ENCODE assay signal across 8 cellular contexts in genomic region chr4:140154572-140154891, GRCh38. TPM values are rescaled to one million over a fixed set of nuclear protein-coding genes. Genes with fewer than 3 reads are reported as not detected.
DNase-seq lines count a peak whose midpoint lies in the region; ATAC-seq and TF ChIP-seq lines count a peak whose summit lies in the region.

No MANE protein-coding gene starts in this region.

- peak overlapping the region; percentile 88 to 99 (median 94) for H3K27ac ChIP-seq in Peyer's patch
- H3K27ac ChIP-seq in esophagus squamous epithelium: peak overlapping the region; percentile 94 to 99 (median 96)
- peak overlapping the region; percentile 97 for H3K27ac ChIP-seq in psoas muscle

- H3K9me3 ChIP-seq in Peyer's patch (no peaks in the 10 kb centered on the region), esophagus squamous epithelium (no peaks in the 10 kb centered on the region), psoas muscle (no peaks in the 10 kb centered on the region)

- in situ Hi-C loops in G401 (cut with HindIII; ENCODE audit: low sequenced_read_pairs): no loop called here

- H3K36me3 ChIP-seq in Peyer's patch (no peaks in the 10 kb centered on the region), esophagus squamous epithelium (no peaks in the 10 kb centered on the region), psoas muscle (ENCODE audit: insufficient read depth in 1 of 2, low read depth in 1 of 2) (no peaks in the 10 kb centered on the region)

- WGBS in esophagus squamous epithelium, 2 donors: 59 to 71% methylated on average over 3 of the region's 3 CpGs
- 57 to 66% (median 59%) methylated on average over 3 of the region's 3 CpGs for WGBS in psoas muscle, 3 donors

- no peak for TF ChIP-seq CTCF in Peyer's patch (IDR thresholded peaks at IDR 0.05)
- TF ChIP-seq CTCF in esophagus squamous epithelium (IDR thresholded peaks at IDR 0.05): no peak
- no peak for TF ChIP-seq CTCF in psoas muscle (IDR thresholded peaks at IDR 0.05)

- TF ChIP-seq POLR2A in Peyer's patch (IDR thresholded peaks at IDR 0.05): no peak
- TF ChIP-seq POLR2A in esophagus squamous epithelium (IDR thresholded peaks at IDR 0.05): no peak

- intact Hi-C loops in esophagus squamous epithelium (cut with DNase I) (loop anchor here (5.0 kb wide), 2 partner anchors 98 to 102 kb away; no protein-coding TSS in a partner anchor), psoas muscle (cut with DNase I) (loop anchor here (1.0 to 5.0 kb wide), 8 partner anchors 83 to 492 kb away; no protein-coding TSS in a partner anchor)

- DNase-seq in G401 (ENCODE audit: low spot score): peak; percentile 80
- no peak for DNase-seq in Peyer's patch
- DNase-seq in esophagus squamous epithelium (lab: John Stamatoyannopoulos, UW): no peak
- DNase-seq in psoas muscle: no peak
- no peak for DNase-seq in ureter (ENCODE audit: low spot score)
- no peak for DNase-seq in NCI-H1436 (lab: John Stamatoyannopoulos, UW)
- no peak for DNase-seq in NCI-H2171 (lab: John Stamatoyannopoulos, UW)

- H3K4me1 ChIP-seq in Peyer's patch (peaks cover 0 to 12% (median 2%) of the 10 kb centered on the region in 4 donors), esophagus squamous epithelium (peaks cover 0 to 33% (median 7%) of the 10 kb centered on the region in 3 donors), psoas muscle (peaks cover 6% of the 10 kb centered on the region)

- ATAC-seq in psoas muscle (no peak), GM19467 (IDR thresholded peaks at IDR 0.05; ENCODE audit: unreplicated experiment) (no peak)

- H3K4me3 ChIP-seq in Peyer's patch (peak overlapping the region; percentile 52 to 97 (median 69)), esophagus squamous epithelium (peak overlapping the region; percentile 58 to 85 (median 80)), psoas muscle (peak overlapping the region; percentile 80)

- H3K27me3 ChIP-seq in Peyer's patch (no peaks in the 10 kb centered on the region), esophagus squamous epithelium (no peaks in the 10 kb centered on the region), psoas muscle (ENCODE audit: insufficient read depth in 3 of 3, low read length in 2 of 3) (no peaks in the 10 kb centered on the region)

RNA-seq across cellular contexts. Expression of gene MAML3, which starts 0.5 kb away (rescaled TPM):
- total RNA-seq in G401 (2014; rRNA removed; shearing (Covaris generic)): not detected in 2 replicates
- total RNA-seq in Peyer's patch: 10 to 100 TPM in 3 of 4 donors, 1 to 10 TPM in 1; 6.5 to 44.6 (median 22.1) TPM
- 10 to 100 TPM in 2 of 4 donors, 1 to 10 TPM in 2; 6.9 to 14.2 (median 8.9) TPM for total RNA-seq in esophagus squamous epithelium
- 1 to 10 TPM in 3 of 4 donors, under 1 TPM in 1; 0.74 to 2.7 (median 1.4) TPM for total RNA-seq in psoas muscle
- polyA plus RNA-seq in psoas muscle: under 1 TPM; 0.43 to 0.49 (median 0.48) TPM
- 23.4 TPM for total RNA-seq in ureter
